8 cellular contexts compared by ENCODE assay signal in the genomic region with DNA sequence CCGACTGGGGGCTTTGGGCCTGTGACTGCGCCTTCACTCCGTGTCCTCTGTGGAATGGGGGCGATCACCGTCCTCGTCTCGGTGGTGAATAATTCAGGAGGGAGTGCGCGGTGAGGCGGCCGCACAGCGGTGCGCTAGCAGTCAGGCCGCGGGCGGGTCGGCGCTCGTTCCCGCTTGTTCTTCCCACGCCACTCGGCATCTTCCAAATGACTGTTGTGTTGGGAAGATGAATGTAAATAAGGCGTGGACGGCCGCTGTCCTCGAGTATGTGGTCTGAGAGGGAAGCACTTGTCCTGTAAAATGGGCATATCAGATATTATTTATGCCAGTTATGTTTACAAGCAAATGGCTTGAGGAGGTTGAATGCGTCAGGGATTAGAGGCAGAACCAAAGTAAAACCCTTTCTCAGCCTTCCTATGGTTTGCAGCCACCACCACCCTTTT. TPM values are rescaled to one million over a fixed set of nuclear protein-coding genes. Genes with fewer than 3 reads are reported as not detected.
DNase-seq lines count a peak whose midpoint lies in the region; ATAC-seq and TF ChIP-seq lines count a peak whose summit lies in the region.

No MANE protein-coding gene starts in this region.

- H3K9me3 ChIP-seq in PC-3 (ENCODE audit: low read length): no peaks in the 10 kb centered on the region
- H3K9me3 ChIP-seq in neural cell (ENCODE audit: low read length): no peaks in the 10 kb centered on the region

- POLR2A ChIA-PET in PC-3 (lab: Charles Lee; ENCODE audit: unreplicated experiment): interaction anchor here (1.0 kb wide), 2 partner anchors 12 to 54 kb away, joined by 5 to 9 read pairs; a partner anchor contains a TSS

- peak overlapping the region; percentile 91 for H2AFZ ChIP-seq in PC-3 (ENCODE audit: low read length)
- peak overlapping the region; percentile 96 for H2AFZ ChIP-seq in neural cell (ENCODE audit: low read depth, low read length)

- in situ Hi-C loops in KBM-7 (cut with MboI; ENCODE audit: low pct_unique_long_range_greater_than_20kb, low sequenced_read_pairs): no loop called here

- H3K9me2 ChIP-seq in PC-3 (replicated peaks; ENCODE audit: low read length) (no peaks in the 10 kb centered on the region), neural cell (ENCODE audit: insufficient read depth, low read length) (no peaks in the 10 kb centered on the region)

- H3K79me2 ChIP-seq in PC-3 (ENCODE audit: low read length) (peaks cover 44% of the 10 kb centered on the region), neural cell (replicated peaks; ENCODE audit: insufficient read depth, low read length) (peaks cover 37% of the 10 kb centered on the region)

- peak; percentile 26 for ATAC-seq in HG02588 (IDR thresholded peaks at IDR 0.05; ENCODE audit: unreplicated experiment)
- peak; percentile 16; the same call in 1 of the 2 replicates for ATAC-seq in PC-3

- BruUV-seq in PC-3 (replicated peaks; lab: Mats Ljungman, UMichigan): TSS peak; percentile 91

- peak overlapping the region; percentile 95 for H3K4me2 ChIP-seq in PC-3 (ENCODE audit: low read length)
- H3K4me2 ChIP-seq in neural cell (ENCODE audit: low read length): peak overlapping the region; percentile 64

- H3F3A ChIP-seq in PC-3 (ENCODE audit: low read length, unreplicated experiment) (no peaks in the 10 kb centered on the region), neural cell (ENCODE audit: insufficient read depth, low read length, poor library complexity, severe bottlenecking) (no peaks in the 10 kb centered on the region)

- TF ChIP-seq EP300 in neural cell (conservative IDR thresholded peaks at IDR 0.05; ENCODE audit: poor library complexity, severe bottlenecking): peak; percentile 37

- peak; percentile 14 for TF ChIP-seq RAD21 in neural cell (conservative IDR thresholded peaks at IDR 0.05)

- H3K4me1 ChIP-seq in PC-3 (ENCODE audit: insufficient read depth, low read length): peaks cover 24% of the 10 kb centered on the region

- H3K4me3 ChIP-seq in PC-3 (ENCODE audit: low read length): peak overlapping the region; percentile 95
- peak overlapping the region; percentile 98 for H3K4me3 ChIP-seq in epithelial cell of esophagus (ENCODE audit: low read length)
- H3K4me3 ChIP-seq in neural cell (ENCODE audit: low read length): peak overlapping the region; percentile 82

- DNase-seq in NCI-H748 (lab: John Stamatoyannopoulos, UW; ENCODE audit: unreplicated experiment): peak; percentile 91
- DNase-seq in NCI-H748 treated with DMSO at 0.1 percent for 48 hours (lab: John Stamatoyannopoulos, UW): no peak
- DNase-seq in PC-3: no peak
- DNase-seq in epithelial cell of esophagus (ENCODE audit: low read depth): peak; percentile 91
- DNase-seq in islet precursor cell: no peak
- no peak for DNase-seq in KBM-7

- peak overlapping the region; percentile 81 for H3K27ac ChIP-seq in PC-3 (ENCODE audit: low read length)
- peak overlapping the region; percentile 95 for H3K27ac ChIP-seq in neural cell (ENCODE audit: low read length)

- CTCF ChIA-PET in PC-3 (lab: Charles Lee): no interaction called here

- peaks cover 7% of the 10 kb centered on the region; the same call in 1 of the 2 replicates for H4K20me1 ChIP-seq in PC-3 (ENCODE audit: low read length)
- H4K20me1 ChIP-seq in neural cell (ENCODE audit: insufficient read depth): no peaks in the 10 kb centered on the region

- intact Hi-C loops in PC-3 (cut with micrococcal nuclease): loop anchor here (1.0 to 5.0 kb wide), 2 partner anchors 13 to 56 kb away; a partner anchor contains a TSS

- H3K27me3 ChIP-seq in PC-3 (ENCODE audit: low read length) (no peaks in the 10 kb centered on the region), neural cell (ENCODE audit: insufficient read depth, low read depth, low read length) (no peaks in the 10 kb centered on the region)

- no peak for TF ChIP-seq CTCF in PC-3 (conservative IDR thresholded peaks at IDR 0.05; ENCODE audit: low read depth, low read length)
- no peak for TF ChIP-seq CTCF in epithelial cell of esophagus (IDR thresholded peaks at IDR 0.05; ENCODE audit: insufficient read depth, low read depth, low read length, missing control alignments)
- TF ChIP-seq CTCF in neural cell (IDR thresholded peaks at IDR 0.05; ENCODE audit: poor library complexity, severe bottlenecking): peak; percentile 59

- H3K9ac ChIP-seq in PC-3 (ENCODE audit: low read length): peak overlapping the region; percentile 94
- peak overlapping the region; percentile 87 for H3K9ac ChIP-seq in neural cell (ENCODE audit: low read length)

- H3K36me3 ChIP-seq in PC-3 (ENCODE audit: low read depth, low read length) (peaks cover 16% of the 10 kb centered on the region; the same call in 1 of the 2 replicates), neural cell (ENCODE audit: insufficient read depth, low read length) (no peaks in the 10 kb centered on the region)

TF ChIP-seq in neural cell, 6 proteins besides CTCF, POLR2A, EP300 and RAD21:
- TF ChIP-seq EZH2 (IDR thresholded peaks at IDR 0.05; ENCODE audit: borderline replicate concordance, insufficient read depth, low read length, poor library complexity, severe bottlenecking) (no peak), SMC3 (conservative IDR thresholded peaks at IDR 0.05; ENCODE audit: poor library complexity) (peak; percentile 27), MXI1 (conservative IDR thresholded peaks at IDR 0.05; ENCODE audit: poor library complexity, severe bottlenecking) (no peak)
- TF ChIP-seq, protein P1, sequence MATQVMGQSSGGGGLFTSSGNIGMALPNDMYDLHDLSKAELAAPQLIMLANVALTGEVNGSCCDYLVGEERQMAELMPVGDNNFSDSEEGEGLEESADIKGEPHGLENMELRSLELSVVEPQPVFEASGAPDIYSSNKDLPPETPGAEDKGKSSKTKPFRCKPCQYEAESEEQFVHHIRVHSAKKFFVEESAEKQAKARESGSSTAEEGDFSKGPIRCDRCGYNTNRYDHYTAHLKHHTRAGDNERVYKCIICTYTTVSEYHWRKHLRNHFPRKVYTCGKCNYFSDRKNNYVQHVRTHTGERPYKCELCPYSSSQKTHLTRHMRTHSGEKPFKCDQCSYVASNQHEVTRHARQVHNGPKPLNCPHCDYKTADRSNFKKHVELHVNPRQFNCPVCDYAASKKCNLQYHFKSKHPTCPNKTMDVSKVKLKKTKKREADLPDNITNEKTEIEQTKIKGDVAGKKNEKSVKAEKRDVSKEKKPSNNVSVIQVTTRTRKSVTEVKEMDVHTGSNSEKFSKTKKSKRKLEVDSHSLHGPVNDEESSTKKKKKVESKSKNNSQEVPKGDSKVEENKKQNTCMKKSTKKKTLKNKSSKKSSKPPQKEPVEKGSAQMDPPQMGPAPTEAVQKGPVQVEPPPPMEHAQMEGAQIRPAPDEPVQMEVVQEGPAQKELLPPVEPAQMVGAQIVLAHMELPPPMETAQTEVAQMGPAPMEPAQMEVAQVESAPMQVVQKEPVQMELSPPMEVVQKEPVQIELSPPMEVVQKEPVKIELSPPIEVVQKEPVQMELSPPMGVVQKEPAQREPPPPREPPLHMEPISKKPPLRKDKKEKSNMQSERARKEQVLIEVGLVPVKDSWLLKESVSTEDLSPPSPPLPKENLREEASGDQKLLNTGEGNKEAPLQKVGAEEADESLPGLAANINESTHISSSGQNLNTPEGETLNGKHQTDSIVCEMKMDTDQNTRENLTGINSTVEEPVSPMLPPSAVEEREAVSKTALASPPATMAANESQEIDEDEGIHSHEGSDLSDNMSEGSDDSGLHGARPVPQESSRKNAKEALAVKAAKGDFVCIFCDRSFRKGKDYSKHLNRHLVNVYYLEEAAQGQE (IDR thresholded peaks at IDR 0.05; ENCODE audit: borderline replicate concordance): peak; percentile 68

RNA-seq across cellular contexts. Expression of a gene that starts 0.6 kb away (rescaled TPM):
- total RNA-seq in PC-3 (2014; rRNA removed): 44.7 and 50.3 TPM in 2 replicates
- 25.6 and 30.5 TPM in 2 replicates for polyA plus RNA-seq in neural cell
- polyA minus RNA-seq in neural cell: 54.5 and 58.5 TPM in 2 replicates

RNA-seq across cellular contexts. Expression of a gene that starts 53.9 kb away (rescaled TPM):
- total RNA-seq in PC-3 (2014; rRNA removed): 96.5 and 104 TPM in 2 replicates
- not detected in 2 replicates for polyA plus RNA-seq in neural cell
- polyA minus RNA-seq in neural cell: not detected in 2 replicates

RNA-seq across cellular contexts. Expression of a gene that starts 55.9 kb away (rescaled TPM):
- 15.8 and 16.1 TPM in 2 replicates for total RNA-seq in PC-3 (2014; rRNA removed)
- 13.6 and 14.7 TPM in 2 replicates for polyA plus RNA-seq in neural cell
- 9.3 and 14.9 TPM in 2 replicates for polyA minus RNA-seq in neural cell

Comparison
In these comparisons a context has a peak if more than half of its experiments do, and no peak if none do; other contexts are left out.
1. DNase-seq: peak in NCI-H748 (single experiment) and epithelial cell of esophagus (single experiment); none in NCI-H748 treated with DMSO at 0.1 percent for 48 hours (single experiment), PC-3 (single experiment), islet precursor cell (single experiment) and KBM-7 (single experiment).
2. Peak in every context shown above with its lines, with median percentiles within 50 percentile points of each other: H3K4me3 ChIP-seq.